In genomic region chr20:64212750-64213149, GRCh38 we compare ENCODE assay signal across 15 cellular contexts. TPM values are rescaled to one million over a fixed set of nuclear protein-coding genes. Genes with fewer than 3 reads are reported as not detected.
A peak's percentile ranks its signal among the peaks of the same experiment; 100 is the strongest.
DNase-seq lines count a peak whose midpoint lies in the region; ATAC-seq and TF ChIP-seq lines count a peak whose summit lies in the region.
"Had no signal": no experiment of that assay in that cellular context is flagged by ENCODE, and none has a peak within 500 bp of the region (broad histone marks: within the 10 kb centered on the region; RNA-seq: fewer than 3 reads in every experiment).

No MANE protein-coding gene starts in this region.

- no peaks in the 10 kb centered on the region for H3K9me3 Mint-ChIP-seq in stimulated activated naive CD8-positive, alpha-beta T cell treated with anti-CD3 and anti-CD28 coated beads, Interleukin-15, amount 100 ng/mL, for 72 hours

- no peak overlapping the region for H3K4me3 Mint-ChIP-seq in stimulated activated naive CD8-positive, alpha-beta T cell treated with anti-CD3 and anti-CD28 coated beads, Interleukin-15, amount 100 ng/mL, for 72 hours
- H3K4me3 Mint-ChIP-seq: T-helper 17 cell had no signal

- no peak for TF ChIP-seq RAD21 in SK-N-SH (IDR thresholded peaks at IDR 0.05; ENCODE audit: low read length)

- H3F3A ChIP-seq in SK-N-SH (replicated peaks; ENCODE audit: insufficient read depth): no peaks in the 10 kb centered on the region

- no peak overlapping the region for H3K4me3 ChIP-seq in SK-N-SH (ENCODE audit: low read depth in 2 of 2, low read length in 1 of 2)
- H3K4me3 ChIP-seq in fibroblast of villous mesenchyme (ENCODE audit: low read depth, low read length): no peak overlapping the region

- no peak overlapping the region; a peak in 1 of 4 replicates for H3K27ac ChIP-seq in SK-N-SH (ENCODE audit: low read depth in 2 of 2, low read length in 1 of 2)

- H2AFZ ChIP-seq in SK-N-SH (ENCODE audit: low read depth): no peak overlapping the region

- H3K79me2 ChIP-seq in SK-N-SH (ENCODE audit: insufficient read depth): no peaks in the 10 kb centered on the region

- H3K9ac ChIP-seq in SK-N-SH: no peak overlapping the region

- no peak overlapping the region for H3K4me2 ChIP-seq in SK-N-SH

- H3K36me3 ChIP-seq in SK-N-SH (replicated peaks in 1 of 2; ENCODE audit: control insufficient read depth in 1 of 2, insufficient read depth in 2 of 2, low read length in 1 of 2): no peaks in the 10 kb centered on the region

- H3K9me3 ChIP-seq in SK-N-SH: no peaks in the 10 kb centered on the region

- H4K20me1 ChIP-seq in SK-N-SH (ENCODE audit: insufficient read depth): no peaks in the 10 kb centered on the region

- no peaks in the 10 kb centered on the region for H3K9me2 ChIP-seq in SK-N-SH

- DNase-seq in SK-N-SH (no peak), fibroblast of villous mesenchyme (ENCODE audit: low read depth) (peak; percentile 55), myocyte (ENCODE audit: low read depth) (peak; percentile 43), GM10266 (ENCODE audit: extremely low spot score) (no peak), germinal center (ENCODE audit: low spot score) (no peak)
- no peak for DNase-seq in stimulated activated naive CD8-positive, alpha-beta T cell treated with anti-CD3 and anti-CD28 coated beads, Interleukin-15, amount 100 ng/mL, for 72 hours
- DNase-seq: 8988T; erythroblast; mesendoderm; MM.1S; NCI-H82; stimulated activated CD4-positive, alpha-beta T cell treated with anti-CD3 and anti-CD28 coated beads, Interleukin-12 subunit alpha, Interleukin-12 subunit beta, amount 100 ng/mL, for 4 hours; T-helper 17 cell had no signal

- H3K4me1 ChIP-seq in SK-N-SH (ENCODE audit: control insufficient read depth in 1 of 2, insufficient read depth in 2 of 2, low read depth in 1 of 2, low read length in 1 of 2): peaks cover 0 to 47% of the 10 kb centered on the region in 2 experiments; a peak in 1 of 4 replicates

- peaks cover 11% of the 10 kb centered on the region; the same call in 1 of the 2 replicates for H3K27me3 ChIP-seq in SK-N-SH (ENCODE audit: insufficient read depth)

- ATAC-seq in SK-N-SH treated with all-trans-retinoic acid at 6 μM for 48 hours (peak; percentile 33; the same call in 2 of the 3 replicates), GM21390 (IDR thresholded peaks at IDR 0.05; ENCODE audit: unreplicated experiment) (no peak)
- no peak for ATAC-seq in stimulated activated naive CD8-positive, alpha-beta T cell treated with anti-CD3 and anti-CD28 coated beads, Interleukin-15, amount 100 ng/mL, for 72 hours
- ATAC-seq: T-helper 17 cell had no signal

- TF ChIP-seq EP300 in SK-N-SH (IDR thresholded peaks at IDR 0.05; ENCODE audit: borderline replicate concordance in 1 of 2, low read depth in 1 of 2, low read length in 1 of 2): no peak

- WGBS in SK-N-SH (ENCODE audit: low lambda C conversion rate): 34% methylated on average over 7 of the region's 8 CpGs

- H3K27ac Mint-ChIP-seq in stimulated activated naive CD8-positive, alpha-beta T cell treated with anti-CD3 and anti-CD28 coated beads, Interleukin-15, amount 100 ng/mL, for 72 hours: no peak overlapping the region
- H3K27ac Mint-ChIP-seq: T-helper 17 cell had no signal

- peaks cover 17% of the 10 kb centered on the region for H3K4me1 Mint-ChIP-seq in stimulated activated naive CD8-positive, alpha-beta T cell treated with anti-CD3 and anti-CD28 coated beads, Interleukin-15, amount 100 ng/mL, for 72 hours

- TF ChIP-seq CTCF in SK-N-SH (IDR thresholded peaks at IDR 0.05): no peak
- no peak for TF ChIP-seq CTCF in fibroblast of villous mesenchyme (IDR thresholded peaks at IDR 0.05; ENCODE audit: insufficient read depth, low read depth, low read length)
- no peak for TF ChIP-seq CTCF in GM10266 (IDR thresholded peaks at IDR 0.05; ENCODE audit: control insufficient read depth, insufficient read depth, low read depth, missing control alignments)

- CTCF ChIA-PET in SK-N-SH (lab: Yijun Ruan, JAX): interaction anchor here (0.9 kb wide), 1 partner anchor 129 kb away, joined by 4 read pairs; no protein-coding TSS in a partner anchor

- POLR2A ChIA-PET in SK-N-SH (lab: Yijun Ruan, JAX): no interaction called here

- H3K27me3 Mint-ChIP-seq in stimulated activated naive CD8-positive, alpha-beta T cell treated with anti-CD3 and anti-CD28 coated beads, Interleukin-15, amount 100 ng/mL, for 72 hours: no peaks in the 10 kb centered on the region

TF ChIP-seq in SK-N-SH treated with all-trans-retinoic acid at 6 μM for 48 hours, 23 proteins besides CTCF, POLR2A, EP300 and RAD21:
- TF ChIP-seq SNAI2 (CRISPR knock-in tag; IDR thresholded peaks at IDR 0.05): no peak
- TF ChIP-seq ZC3H10 (CRISPR knock-in tag; IDR thresholded peaks at IDR 0.05): no peak
- TF ChIP-seq ZNF565 (CRISPR knock-in tag; conservative IDR thresholded peaks at IDR 0.05; ENCODE audit: low read depth): no peak
- TF ChIP-seq OSR1 (CRISPR knock-in tag; IDR thresholded peaks at IDR 0.05): no peak

TF ChIP-seq in SK-N-SH, 30 proteins besides CTCF, POLR2A, EP300 and RAD21:
- TF ChIP-seq RXRA (IDR thresholded peaks at IDR 0.05; ENCODE audit: borderline replicate concordance, low read depth): no peak
- no peak for TF ChIP-seq JUND (IDR thresholded peaks at IDR 0.05)
- no peak for TF ChIP-seq RFX5 (IDR thresholded peaks at IDR 0.05; ENCODE audit: low read length)
- TF ChIP-seq, protein P1, sequence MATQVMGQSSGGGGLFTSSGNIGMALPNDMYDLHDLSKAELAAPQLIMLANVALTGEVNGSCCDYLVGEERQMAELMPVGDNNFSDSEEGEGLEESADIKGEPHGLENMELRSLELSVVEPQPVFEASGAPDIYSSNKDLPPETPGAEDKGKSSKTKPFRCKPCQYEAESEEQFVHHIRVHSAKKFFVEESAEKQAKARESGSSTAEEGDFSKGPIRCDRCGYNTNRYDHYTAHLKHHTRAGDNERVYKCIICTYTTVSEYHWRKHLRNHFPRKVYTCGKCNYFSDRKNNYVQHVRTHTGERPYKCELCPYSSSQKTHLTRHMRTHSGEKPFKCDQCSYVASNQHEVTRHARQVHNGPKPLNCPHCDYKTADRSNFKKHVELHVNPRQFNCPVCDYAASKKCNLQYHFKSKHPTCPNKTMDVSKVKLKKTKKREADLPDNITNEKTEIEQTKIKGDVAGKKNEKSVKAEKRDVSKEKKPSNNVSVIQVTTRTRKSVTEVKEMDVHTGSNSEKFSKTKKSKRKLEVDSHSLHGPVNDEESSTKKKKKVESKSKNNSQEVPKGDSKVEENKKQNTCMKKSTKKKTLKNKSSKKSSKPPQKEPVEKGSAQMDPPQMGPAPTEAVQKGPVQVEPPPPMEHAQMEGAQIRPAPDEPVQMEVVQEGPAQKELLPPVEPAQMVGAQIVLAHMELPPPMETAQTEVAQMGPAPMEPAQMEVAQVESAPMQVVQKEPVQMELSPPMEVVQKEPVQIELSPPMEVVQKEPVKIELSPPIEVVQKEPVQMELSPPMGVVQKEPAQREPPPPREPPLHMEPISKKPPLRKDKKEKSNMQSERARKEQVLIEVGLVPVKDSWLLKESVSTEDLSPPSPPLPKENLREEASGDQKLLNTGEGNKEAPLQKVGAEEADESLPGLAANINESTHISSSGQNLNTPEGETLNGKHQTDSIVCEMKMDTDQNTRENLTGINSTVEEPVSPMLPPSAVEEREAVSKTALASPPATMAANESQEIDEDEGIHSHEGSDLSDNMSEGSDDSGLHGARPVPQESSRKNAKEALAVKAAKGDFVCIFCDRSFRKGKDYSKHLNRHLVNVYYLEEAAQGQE (IDR thresholded peaks at IDR 0.05; ENCODE audit: low read depth, low read length): no peak
- no peak for TF ChIP-seq CHD2 (IDR thresholded peaks at IDR 0.05; ENCODE audit: low read length, partially characterized antibody)
- no peak for TF ChIP-seq SMC3 (IDR thresholded peaks at IDR 0.05; ENCODE audit: low read depth, low read length)
- no peak for TF ChIP-seq ELF1 (IDR thresholded peaks at IDR 0.05)
- TF ChIP-seq RCOR1 (IDR thresholded peaks at IDR 0.05; ENCODE audit: low read length): no peak
- TF ChIP-seq NRF1 (IDR thresholded peaks at IDR 0.05; ENCODE audit: low read depth, low read length): no peak
- no peak for TF ChIP-seq MAX (IDR thresholded peaks at IDR 0.05; ENCODE audit: low read depth)

RNA-seq across cellular contexts. Expression of gene PCMTD2, which starts 42.8 kb away (rescaled TPM):
- polyA plus RNA-seq in SK-N-SH (2012; rRNA removed): 50.7 and 53.2 TPM in 2 replicates
- polyA plus RNA-seq in SK-N-SH (2012; cell fraction: cytosol; rRNA removed): 50.7 and 59.5 TPM in 2 replicates
- 82.8 and 120 TPM in 2 replicates for polyA plus RNA-seq in SK-N-SH (2012; cell fraction: nucleus; rRNA removed)
- total RNA-seq in fibroblast of villous mesenchyme: 40.3 and 54.0 TPM in 2 replicates
- total RNA-seq in myocyte: 62.3 and 94.6 TPM in 2 replicates
- 25.8 TPM for polyA plus RNA-seq in myocyte (2012)

RNA-seq across cellular contexts. Expression of gene MYT1, which starts 48.5 kb away (rescaled TPM):
- polyA plus RNA-seq in SK-N-SH (2012; rRNA removed): 0.10 and 0.23 TPM in 2 replicates
- polyA plus RNA-seq in SK-N-SH (2012; cell fraction: cytosol; rRNA removed): 0.08 and 0.41 TPM in 2 replicates
- 0.31 and 0.52 TPM in 2 replicates for polyA plus RNA-seq in SK-N-SH (2012; cell fraction: nucleus; rRNA removed)
- not detected in 2 replicates for total RNA-seq in fibroblast of villous mesenchyme
- not detected in 2 replicates for total RNA-seq in myocyte
- polyA plus RNA-seq in myocyte (2012): 0.03 TPM
- total RNA-seq: T-helper 17 cell had no signal

Comparison
In these comparisons a context has a peak if more than half of its experiments do, and no peak if none do; other contexts are left out.
1. DNase-seq: peak in fibroblast of villous mesenchyme (single experiment) and myocyte (single experiment); none in SK-N-SH (single experiment), GM10266 (single experiment), germinal center (single experiment) and stimulated activated naive CD8-positive, alpha-beta T cell treated with anti-CD3 and anti-CD28 coated beads, Interleukin-15, amount 100 ng/mL, for 72 hours (0 of 2).